ENCODE assay signal across 28 cellular contexts in the genomic region with DNA sequence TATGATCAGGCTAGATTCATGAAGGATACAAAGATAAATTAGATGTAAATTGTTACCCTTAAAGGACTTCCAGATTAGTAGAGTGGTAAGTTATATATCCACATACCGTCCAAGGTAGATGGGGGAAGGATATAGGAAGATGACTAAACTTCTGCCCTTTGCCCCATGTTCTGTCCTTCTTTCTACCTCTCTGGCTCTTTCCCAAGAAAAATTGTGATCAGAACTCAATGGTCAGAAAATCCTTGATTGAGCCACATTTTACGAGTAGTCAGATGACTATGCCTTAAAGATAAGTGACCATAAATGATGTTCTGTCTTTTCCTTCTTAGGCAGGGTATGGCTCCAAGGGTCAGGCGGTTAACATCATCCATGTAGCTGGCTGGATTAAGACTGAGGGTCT. TPM values are rescaled to one million over a fixed set of nuclear protein-coding genes. Genes with fewer than 3 reads are reported as not detected.
"Had no signal": no experiment of that assay in that cellular context is flagged by ENCODE, and none has a peak within 500 bp of the region (broad histone marks: within the 10 kb centered on the region; RNA-seq: fewer than 3 reads in every experiment).

No MANE protein-coding gene starts in this region.

- ATAC-seq: effector memory CD8-positive, alpha-beta T cell; esophagus mucosa; foreskin keratinocyte; gastrocnemius medialis; gastroesophageal sphincter had no signal

- H3K27ac ChIP-seq: colonic mucosa, coronary artery, dorsolateral prefrontal cortex, epithelial cell of prostate, esophagus muscularis mucosa, esophagus squamous epithelium, foreskin keratinocyte, gastrocnemius medialis, gastroesophageal sphincter had no signal

- DNase-seq: cerebellar nuclear complex; colonic mucosa; cortex of kidney; dermis blood vessel endothelial cell; dorsolateral prefrontal cortex; effector CD4-positive, alpha-beta T cell; effector CD8-positive, alpha-beta T cell; effector memory CD4-positive, alpha-beta T cell; effector memory CD8-positive, alpha-beta T cell; endodermal cell; erythroblast; esophagus squamous epithelium; foreskin fibroblast; foreskin keratinocyte; foreskin melanocyte; gastrocnemius medialis; glutamatergic neuron had no signal

- FAIRE-seq: colon, endometrium, endothelial cell of umbilical vein, frontal cortex had no signal

- H3K4me3 Mint-ChIP-seq: dendritic cell treated with granulocyte-macrophage colony-stimulating factor and Interleukin-4, amounts not matched to agents 40 ng/mL and 50 ng/mL, for 4 days; effector memory CD8-positive, alpha-beta T cell; endodermal cell had no signal

- H3K9me3 ChIP-seq: colonic mucosa, esophagus muscularis mucosa, esophagus squamous epithelium, gastrocnemius medialis, gastroesophageal sphincter had no signal

- H3K4me3 ChIP-seq: colonic mucosa, coronary artery, dorsolateral prefrontal cortex, esophagus muscularis mucosa, esophagus squamous epithelium, gastrocnemius medialis, gastroesophageal sphincter had no signal

- H3K27me3 ChIP-seq: dorsolateral prefrontal cortex had no signal

- H3K4me1 ChIP-seq: colonic mucosa, foreskin keratinocyte, gastrocnemius medialis had no signal

- H3K27ac Mint-ChIP-seq: dendritic cell treated with granulocyte-macrophage colony-stimulating factor and Interleukin-4, amounts not matched to agents 40 ng/mL and 50 ng/mL, for 4 days; effector memory CD8-positive, alpha-beta T cell; endodermal cell had no signal

- H3K36me3 ChIP-seq: colonic mucosa, esophagus muscularis mucosa, esophagus squamous epithelium, gastrocnemius medialis, gastroesophageal sphincter had no signal

- H3K9me3 Mint-ChIP-seq: dendritic cell treated with granulocyte-macrophage colony-stimulating factor and Interleukin-4, amounts not matched to agents 40 ng/mL and 50 ng/mL, for 4 days; effector memory CD8-positive, alpha-beta T cell; endodermal cell had no signal

RNA-seq across cellular contexts. Expression of a gene that starts 4.4 kb away (rescaled TPM):
- total RNA-seq: endothelial cell of umbilical vein, esophagus mucosa, fibroblast of villous mesenchyme had no signal
- polyA plus RNA-seq: endothelial cell of umbilical vein had no signal
